In the genomic region with DNA sequence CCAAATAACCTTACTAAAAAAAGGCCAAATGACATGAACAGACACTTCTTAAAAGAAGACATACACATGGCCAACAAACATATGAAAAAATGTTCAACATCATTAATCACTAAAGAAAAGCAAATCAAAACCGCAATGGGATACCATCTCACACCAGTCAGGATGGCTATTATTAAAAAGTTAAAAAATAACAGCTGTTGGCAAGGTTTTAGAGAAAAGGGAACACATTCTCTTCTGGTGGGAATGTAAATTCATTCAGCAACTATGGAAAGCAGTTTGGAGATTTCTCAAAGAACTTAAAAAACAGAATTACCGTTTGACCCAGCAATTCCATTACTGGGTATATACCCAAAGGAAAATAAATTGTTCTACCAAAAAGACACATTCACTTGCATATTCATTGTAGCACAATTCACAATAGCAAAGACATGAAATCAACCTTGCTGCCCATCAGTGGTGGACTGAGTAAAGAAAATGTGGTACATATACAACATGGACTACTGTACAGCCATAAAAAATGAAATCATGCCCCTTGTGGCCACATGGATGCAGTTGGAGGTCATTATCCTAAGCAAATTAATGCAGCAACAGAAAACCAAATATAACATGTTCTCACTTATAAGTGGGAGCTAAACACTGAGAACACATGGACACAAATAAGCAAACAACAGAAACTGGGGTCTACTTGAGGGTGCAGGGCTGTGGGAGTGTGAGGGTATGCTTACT, we compare ENCODE assay signal across 1 cellular context.
TF ChIP-seq lines count a peak whose summit lies in the region.

No MANE protein-coding gene starts in this region.

TF ChIP-seq in GM23338, 12 proteins besides CTCF, POLR2A, EP300 and RAD21 (continued from another document):
- TF ChIP-seq POLR2AphosphoS5 (IDR thresholded peaks at IDR 0.05; ENCODE audit: low read depth) (no peak), REST (IDR thresholded peaks at IDR 0.05; ENCODE audit: unreplicated experiment) (no peak), ZNF331 (CRISPR knock-in tag; IDR thresholded peaks at IDR 0.05; ENCODE audit: low read depth) (no peak), ETS1 (IDR thresholded peaks at IDR 0.05) (no peak), CREB1 (CRISPR knock-in tag; IDR thresholded peaks at IDR 0.05; ENCODE audit: low read depth) (no peak), ZNF462 (CRISPR knock-in tag; IDR thresholded peaks at IDR 0.05) (no peak), ZNF114 (CRISPR knock-in tag; IDR thresholded peaks at IDR 0.05) (no peak), EZH2 (IDR thresholded peaks at IDR 0.05; ENCODE audit: low read depth, unreplicated experiment) (no peak), NANOG (IDR thresholded peaks at IDR 0.05; ENCODE audit: borderline replicate concordance) (no peak), JUNB (IDR thresholded peaks at IDR 0.05; ENCODE audit: unreplicated experiment) (no peak)
